12 cellular contexts compared by ENCODE assay signal in the genomic region with DNA sequence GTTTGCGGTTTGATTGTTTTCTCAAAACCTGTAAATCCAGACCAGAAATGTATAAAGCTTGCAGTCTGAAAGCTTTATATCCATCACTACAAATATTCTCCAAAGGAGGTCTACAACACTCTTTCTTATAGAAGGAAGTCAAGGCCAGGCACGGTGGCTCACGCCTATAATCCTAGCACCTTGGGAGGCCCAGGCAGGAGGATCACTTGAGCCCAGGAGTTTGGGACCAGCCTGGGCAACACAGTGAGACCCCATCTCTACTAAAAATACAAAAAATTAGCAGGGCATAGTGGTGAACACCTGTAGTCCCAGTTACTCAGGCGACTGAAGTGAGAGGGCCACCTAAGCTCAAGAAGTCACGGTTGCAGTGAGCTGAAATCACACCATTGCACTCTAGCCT. TPM values are rescaled to one million over a fixed set of nuclear protein-coding genes. Genes with fewer than 3 reads are reported as not detected.
"Had no signal": no experiment of that assay in that cellular context is flagged by ENCODE, and none has a peak within 500 bp of the region (broad histone marks: within the 10 kb centered on the region; RNA-seq: fewer than 3 reads in every experiment).

No MANE protein-coding gene starts in this region.

RNA-seq across cellular contexts. Expression of a gene that starts 8.9 kb away (rescaled TPM):
- total RNA-seq: activated CD4-positive, alpha-beta memory T cell treated with anti-CD3 and anti-CD28 coated beads for 36 hours; activated CD4-positive, alpha-beta memory T cell treated with anti-CD3 and anti-CD28 coated beads, Interleukin-2, amount 10 ng/mL, durations not matched to agents 7 days and 5 days; activated CD4-positive, alpha-beta T cell treated with anti-CD3 and anti-CD28 coated beads for 36 hours; activated CD4-positive, alpha-beta T cell treated with anti-CD3 and anti-CD28 coated beads, Interleukin-2, amount 10 ng/mL, durations not matched to agents 24 days and 14 days; activated CD4-positive, alpha-beta T cell treated with anti-CD3 and anti-CD28 coated beads, Interleukin-2, amount 10 ng/mL, durations not matched to agents 7 days and 5 days; activated CD8-positive, alpha-beta memory T cell treated with anti-CD3 and anti-CD28 coated beads for 36 hours; activated CD8-positive, alpha-beta memory T cell treated with anti-CD3 and anti-CD28 coated beads, Interleukin-2, amount 10 ng/mL, durations not matched to agents 7 days and 5 days; activated CD8-positive, alpha-beta T cell treated with anti-CD3 and anti-CD28 coated beads for 36 hours; activated CD8-positive, alpha-beta T cell treated with anti-CD3 and anti-CD28 coated beads, Interleukin-2, amount 10 ng/mL, durations not matched to agents 7 days and 5 days; T-helper 1 cell treated with Interleukin-12 subunit alpha and Interleukin-12 subunit beta and Interleukin-4 antibody, amounts not matched to agents 30 ng/mL and 1 ng/mL, for 36 hours; T-helper 17 cell; T-helper 2 cell treated with Interferon-gamma antibody and Interleukin-4, amounts not matched to agents 100 ng/mL and 5 ng/mL, for 36 hours had no signal
